8 cellular contexts compared by ENCODE assay signal in genomic region chr11:6418199-6418957, GRCh38. TPM values are rescaled to one million over a fixed set of nuclear protein-coding genes. Genes with fewer than 3 reads are reported as not detected.
A peak's percentile ranks its signal among the peaks of the same experiment; 100 is the strongest.
DNase-seq lines count a peak whose midpoint lies in the region; ATAC-seq and TF ChIP-seq lines count a peak whose summit lies in the region.

No MANE protein-coding gene starts in this region.

- DNase-seq in Caco-2 (no peak), colonic mucosa (peak; percentile 29), glomerular visceral epithelial cell (ENCODE audit: extremely low spot score) (no peak), HFFc6 (no peak)

- peaks cover 21% of the 10 kb centered on the region for H3K4me1 ChIP-seq in Caco-2
- no peaks in the 10 kb centered on the region for H3K4me1 ChIP-seq in colonic mucosa
- H3K4me1 ChIP-seq in mononuclear cell (ENCODE audit: insufficient read depth, low read length) = peaks cover 35% of the 10 kb centered on the region

- intact Hi-C loops in Caco-2 (cut with micrococcal nuclease; ENCODE audit: unreplicated experiment) = loop anchor here (1.0 kb wide), 1 partner anchor 23 kb away; no protein-coding TSS in a partner anchor
- intact Hi-C loops in colonic mucosa (cut with DNase I) = no loop called here

- BruUV-seq in Caco-2 (replicated peaks; lab: Mats Ljungman, UMichigan) = no TSS peak

- H3K4me3 Mint-ChIP-seq in Caco-2 (ENCODE audit: unreplicated experiment) (no peak overlapping the region), HFFc6 (no peak overlapping the region)

- H3K9me3 ChIP-seq in Caco-2 = no peaks in the 10 kb centered on the region
- H3K9me3 ChIP-seq in colonic mucosa = no peaks in the 10 kb centered on the region
- H3K9me3 ChIP-seq in mononuclear cell (ENCODE audit: low read depth, low read length) = no peaks in the 10 kb centered on the region

- H3K9me3 Mint-ChIP-seq in Caco-2 (ENCODE audit: unreplicated experiment) (no peaks in the 10 kb centered on the region), HFFc6 (no peaks in the 10 kb centered on the region)

- H3K36me3 Mint-ChIP-seq in Caco-2 (ENCODE audit: insufficient read depth, unreplicated experiment) = peaks cover under 1% of the 10 kb centered on the region
- H3K36me3 Mint-ChIP-seq in HFFc6 (ENCODE audit: low read depth) = no peaks in the 10 kb centered on the region

- H3K4me3 ChIP-seq in Caco-2 (ENCODE audit: low read depth, low read length) (peak overlapping the region; percentile 81), colonic mucosa (peak overlapping the region; percentile 91), mononuclear cell (ENCODE audit: low read length) (peak overlapping the region; percentile 70)

- peak overlapping the region; percentile 57 for H3K27ac ChIP-seq in colonic mucosa

- ATAC-seq in HG02938 (IDR thresholded peaks at IDR 0.05; ENCODE audit: unreplicated experiment) = peak; percentile 7
- no peak for ATAC-seq in HG03175 (IDR thresholded peaks at IDR 0.05; ENCODE audit: unreplicated experiment)
- ATAC-seq in HG02678 (IDR thresholded peaks at IDR 0.05; ENCODE audit: unreplicated experiment) = no peak

- H3K27me3 Mint-ChIP-seq in Caco-2 (ENCODE audit: insufficient read depth, unreplicated experiment) = no peaks in the 10 kb centered on the region
- peaks cover 5% of the 10 kb centered on the region; the same call in 1 of the 2 replicates for H3K27me3 Mint-ChIP-seq in HFFc6 (ENCODE audit: insufficient read depth)

- no peaks in the 10 kb centered on the region for H3K36me3 ChIP-seq in Caco-2 (ENCODE audit: control insufficient read depth, insufficient read depth, low read length)
- no peaks in the 10 kb centered on the region for H3K36me3 ChIP-seq in colonic mucosa

- peak overlapping the region in 1 of 2 donors; percentile 89 for H3K9ac ChIP-seq in colonic mucosa (ENCODE audit: low read depth in 2 of 2, low read length in 2 of 2)

- H3K4me1 Mint-ChIP-seq in Caco-2 (ENCODE audit: low read depth, unreplicated experiment) (no peaks in the 10 kb centered on the region), HFFc6 (ENCODE audit: low read depth) (peaks cover 7% of the 10 kb centered on the region)

- H3K27ac Mint-ChIP-seq in Caco-2 (ENCODE audit: unreplicated experiment) (no peak overlapping the region), HFFc6 (no peak overlapping the region)

- TF ChIP-seq CTCF in Caco-2 (IDR thresholded peaks at IDR 0.05; ENCODE audit: insufficient read depth in 1 of 2, low read depth in 1 of 2, low read length in 1 of 2, severe bottlenecking in 1 of 2, unreplicated experiment in 1 of 2) = no peak
- no peak for TF ChIP-seq CTCF in colonic mucosa (IDR thresholded peaks at IDR 0.05)
- TF ChIP-seq CTCF in HFFc6 (IDR thresholded peaks at IDR 0.05) = no peak

- CTCF ChIA-PET in Caco-2 (lab: Charles Lee) = interaction anchor here (0.6 to 1.9 kb wide), 8 partner anchors 8 to 113 kb away, joined by 3 to 22 read pairs (median 4); partner anchors contain the start of gene SMPD1

- POLR2A ChIA-PET in Caco-2 (lab: Charles Lee) = interaction anchor here (0.6 to 2.3 kb wide), 6 partner anchors 12 to 193 kb away, joined by 3 to 8 read pairs (median 5); partner anchors contain the start of genes SMPD1 and TAF10

- H3K27me3 ChIP-seq in Caco-2 (replicated peaks; ENCODE audit: control insufficient read depth, insufficient read depth, low read length) (no peaks in the 10 kb centered on the region), colonic mucosa (no peaks in the 10 kb centered on the region), mononuclear cell (ENCODE audit: insufficient read depth, low read length) (peaks cover 35% of the 10 kb centered on the region)

RNA-seq across cellular contexts. Expression of gene APBB1, which starts 0.5 kb away (rescaled TPM):
- total RNA-seq in Caco-2 (2022) = 37.8 and 39.0 TPM in 2 replicates
- 10 to 100 TPM in 1 of 2 donors, 1 to 10 TPM in 1; 6.6 to 10.2 TPM for total RNA-seq in colonic mucosa
- total RNA-seq in mononuclear cell = 57.1 TPM
- total RNA-seq in HFFc6 (2021; fragmentation: NEBNext Ultra II Directional; extraction: Animal tissue kit (Norgen Biotek cat#: 25700)) = 10 to 100 TPM; 32.3 to 38.7 (median 35.4) TPM

RNA-seq across cellular contexts. Expression of gene HPX, which starts 22.4 kb away (rescaled TPM):
- total RNA-seq in Caco-2 (2022) (10.7 and 10.9 TPM in 2 replicates), colonic mucosa (1 to 10 TPM; 1.8 to 5.3 TPM), mononuclear cell (0.31 TPM)
- under 1 TPM; 0.29 to 0.76 (median 0.55) TPM for total RNA-seq in HFFc6 (2021; fragmentation: NEBNext Ultra II Directional; extraction: Animal tissue kit (Norgen Biotek cat#: 25700))

RNA-seq across cellular contexts. Expression of gene SMPD1, which starts 28.1 kb away (rescaled TPM):
- 38.6 and 41.9 TPM in 2 replicates for total RNA-seq in Caco-2 (2022)
- 10 to 100 TPM; 49.3 to 57.1 TPM for total RNA-seq in colonic mucosa
- 21.1 TPM for total RNA-seq in mononuclear cell
- total RNA-seq in HFFc6 (2021; fragmentation: NEBNext Ultra II Directional; extraction: Animal tissue kit (Norgen Biotek cat#: 25700)) = 100 to 1,000 TPM; 117 to 145 (median 123) TPM

RNA-seq across cellular contexts. Expression of gene TRIM3, which starts 55.4 kb away (rescaled TPM):
- total RNA-seq in Caco-2 (2022) (28.0 and 33.4 TPM in 2 replicates), colonic mucosa (10 to 100 TPM; 30.0 to 59.0 TPM), mononuclear cell (12.1 TPM)
- 10 to 100 TPM; 14.3 to 19.1 (median 17.4) TPM for total RNA-seq in HFFc6 (2021; fragmentation: NEBNext Ultra II Directional; extraction: Animal tissue kit (Norgen Biotek cat#: 25700))
